In the genomic region with DNA sequence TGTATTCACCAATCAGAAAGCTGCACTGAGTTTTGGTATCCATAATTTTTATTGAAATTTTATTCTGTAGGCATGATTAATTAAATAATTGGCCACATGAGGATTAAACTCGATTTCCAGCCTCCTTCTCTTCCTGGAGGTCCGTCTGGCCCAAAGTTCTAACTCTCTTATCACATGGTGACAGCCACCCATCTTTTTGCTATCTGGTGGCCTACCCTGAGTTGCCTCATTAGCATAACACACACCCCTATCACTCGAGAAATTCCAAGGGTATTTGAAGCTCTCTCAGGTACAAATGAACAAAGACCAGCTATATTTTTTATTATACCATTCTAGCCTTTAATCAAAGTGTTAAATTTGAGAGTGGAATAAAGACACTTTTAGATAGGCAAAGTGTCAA, we compare ENCODE assay signal across 2 cellular contexts.
TF ChIP-seq lines count a peak whose summit lies in the region.

No MANE protein-coding gene starts in this region.

TF ChIP-seq in GM23338, 12 proteins besides CTCF, POLR2A, EP300 and RAD21 (continued from another document):
- TF ChIP-seq, protein P1, sequence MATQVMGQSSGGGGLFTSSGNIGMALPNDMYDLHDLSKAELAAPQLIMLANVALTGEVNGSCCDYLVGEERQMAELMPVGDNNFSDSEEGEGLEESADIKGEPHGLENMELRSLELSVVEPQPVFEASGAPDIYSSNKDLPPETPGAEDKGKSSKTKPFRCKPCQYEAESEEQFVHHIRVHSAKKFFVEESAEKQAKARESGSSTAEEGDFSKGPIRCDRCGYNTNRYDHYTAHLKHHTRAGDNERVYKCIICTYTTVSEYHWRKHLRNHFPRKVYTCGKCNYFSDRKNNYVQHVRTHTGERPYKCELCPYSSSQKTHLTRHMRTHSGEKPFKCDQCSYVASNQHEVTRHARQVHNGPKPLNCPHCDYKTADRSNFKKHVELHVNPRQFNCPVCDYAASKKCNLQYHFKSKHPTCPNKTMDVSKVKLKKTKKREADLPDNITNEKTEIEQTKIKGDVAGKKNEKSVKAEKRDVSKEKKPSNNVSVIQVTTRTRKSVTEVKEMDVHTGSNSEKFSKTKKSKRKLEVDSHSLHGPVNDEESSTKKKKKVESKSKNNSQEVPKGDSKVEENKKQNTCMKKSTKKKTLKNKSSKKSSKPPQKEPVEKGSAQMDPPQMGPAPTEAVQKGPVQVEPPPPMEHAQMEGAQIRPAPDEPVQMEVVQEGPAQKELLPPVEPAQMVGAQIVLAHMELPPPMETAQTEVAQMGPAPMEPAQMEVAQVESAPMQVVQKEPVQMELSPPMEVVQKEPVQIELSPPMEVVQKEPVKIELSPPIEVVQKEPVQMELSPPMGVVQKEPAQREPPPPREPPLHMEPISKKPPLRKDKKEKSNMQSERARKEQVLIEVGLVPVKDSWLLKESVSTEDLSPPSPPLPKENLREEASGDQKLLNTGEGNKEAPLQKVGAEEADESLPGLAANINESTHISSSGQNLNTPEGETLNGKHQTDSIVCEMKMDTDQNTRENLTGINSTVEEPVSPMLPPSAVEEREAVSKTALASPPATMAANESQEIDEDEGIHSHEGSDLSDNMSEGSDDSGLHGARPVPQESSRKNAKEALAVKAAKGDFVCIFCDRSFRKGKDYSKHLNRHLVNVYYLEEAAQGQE (IDR thresholded peaks at IDR 0.05; ENCODE audit: unreplicated experiment), result no peak
- TF ChIP-seq CREB1 (CRISPR knock-in tag; IDR thresholded peaks at IDR 0.05; ENCODE audit: low read depth), result no peak
- TF ChIP-seq STAT1 (IDR thresholded peaks at IDR 0.05; ENCODE audit: unreplicated experiment), result no peak
- no peak for TF ChIP-seq NANOG (IDR thresholded peaks at IDR 0.05; ENCODE audit: borderline replicate concordance)
- TF ChIP-seq ZNF114 (CRISPR knock-in tag; IDR thresholded peaks at IDR 0.05), result no peak
- no peak for TF ChIP-seq JUNB (IDR thresholded peaks at IDR 0.05; ENCODE audit: unreplicated experiment)
- no peak for TF ChIP-seq EZH2phosphoT487 (IDR thresholded peaks at IDR 0.05; ENCODE audit: unreplicated experiment)
- no peak for TF ChIP-seq ZNF462 (CRISPR knock-in tag; IDR thresholded peaks at IDR 0.05)

TF ChIP-seq in endothelial cell of umbilical vein, 7 proteins besides CTCF, POLR2A, EP300 and RAD21 (continued from another document):
- no peak for TF ChIP-seq GATA2 (IDR thresholded peaks at IDR 0.05; ENCODE audit: insufficient read depth, insufficient read length, low read depth, low read length)
